Comparison of ENCODE assay signal across 8 cellular contexts in the genomic region with DNA sequence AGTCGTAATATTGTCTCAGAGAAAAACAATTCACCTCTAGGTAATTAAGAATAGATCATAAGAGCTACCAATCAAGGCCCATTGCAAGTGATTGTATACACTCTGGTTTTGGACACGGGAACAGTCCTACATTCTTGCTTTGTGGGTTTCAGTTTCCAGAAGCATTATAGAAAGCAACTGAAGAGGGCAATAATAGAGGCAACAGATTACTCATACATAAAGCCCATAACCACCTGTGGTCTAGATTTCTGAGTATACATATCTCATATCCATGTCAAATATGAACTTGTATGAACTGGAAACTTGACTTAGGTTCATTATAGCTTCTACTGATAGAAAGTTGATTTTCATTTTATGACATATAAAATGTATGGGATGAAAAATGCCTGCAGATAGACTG.
DNase-seq lines count a peak whose midpoint lies in the region; ATAC-seq and TF ChIP-seq lines count a peak whose summit lies in the region.

No MANE protein-coding gene starts in this region.

- DNase-seq in GM10266 (ENCODE audit: extremely low spot score) (peak; percentile 54), NCI-H187 treated with DMSO at 0.1 percent for 48 hours (lab: John Stamatoyannopoulos, UW) (no peak), hypothalamus (lab: John Stamatoyannopoulos, UW) (no peak), HUDEP-2 (lab: John Stamatoyannopoulos, UW; ENCODE audit: unreplicated experiment in 76 of 76) (no peak), CD1c-positive myeloid dendritic cell (ENCODE audit: extremely low spot score) (no peak)

- ATAC-seq in GM19025 (IDR thresholded peaks at IDR 0.05; ENCODE audit: low read depth, unreplicated experiment) (peak; percentile 96), HG02642 (IDR thresholded peaks at IDR 0.05; ENCODE audit: poor library complexity, unreplicated experiment) (peak; percentile 98), HG03520 (IDR thresholded peaks at IDR 0.05; ENCODE audit: unreplicated experiment) (peak; percentile 99)

- TF ChIP-seq CTCF in GM10266 (IDR thresholded peaks at IDR 0.05; ENCODE audit: control insufficient read depth, insufficient read depth, low read depth, missing control alignments), result no peak
